Comparison of ENCODE assay signal across 8 cellular contexts in genomic region chr1:2050793-2051682, GRCh38. TPM values are rescaled to one million over a fixed set of nuclear protein-coding genes. Genes with fewer than 3 reads are reported as not detected.
DNase-seq lines count a peak whose midpoint lies in the region; ATAC-seq and TF ChIP-seq lines count a peak whose summit lies in the region.

No MANE protein-coding gene starts in this region.

- no peak for TF ChIP-seq CTCF in CD8-positive, alpha-beta T cell (IDR thresholded peaks at IDR 0.05)
- TF ChIP-seq CTCF in Panc1 (IDR thresholded peaks at IDR 0.05) = no peak
- TF ChIP-seq CTCF in neutrophil (IDR thresholded peaks at IDR 0.05) = no peak
- TF ChIP-seq CTCF in osteoblast (IDR thresholded peaks at IDR 0.05; ENCODE audit: extremely low read depth, low read depth, low read length) = no peak

- POLR2A ChIA-PET in CD8-positive, alpha-beta T cell (lab: Charles Lee) = no interaction called here
- POLR2A ChIA-PET in Panc1 (lab: Charles Lee) = no interaction called here

- no peaks in the 10 kb centered on the region for H4K20me1 ChIP-seq in osteoblast (ENCODE audit: insufficient read depth, low read length)

- no peaks in the 10 kb centered on the region for H3K27me3 Mint-ChIP-seq in CD8-positive, alpha-beta T cell (ENCODE audit: low read depth)

- in situ Hi-C loops in Panc1 (cut with HindIII; ENCODE audit: low pct_unique_long_range_greater_than_20kb, low sequenced_read_pairs) = no loop called here

- no peak overlapping the region for H3K27ac Mint-ChIP-seq in CD8-positive, alpha-beta T cell

- no peaks in the 10 kb centered on the region for H3K9me3 ChIP-seq in CD8-positive, alpha-beta T cell (ENCODE audit: low read length)
- H3K9me3 ChIP-seq in Panc1 (ENCODE audit: control insufficient read depth, insufficient read depth, low read depth, low read length) (no peaks in the 10 kb centered on the region), esophagus (ENCODE audit: control insufficient read depth in 2 of 2, insufficient read depth in 1 of 2, low read depth in 1 of 2, low read length in 1 of 2) (no peaks in the 10 kb centered on the region), neutrophil (no peaks in the 10 kb centered on the region), osteoblast (ENCODE audit: low read depth, low read length) (no peaks in the 10 kb centered on the region)

- H2AFZ ChIP-seq in osteoblast (ENCODE audit: low read length) = no peak overlapping the region

- no peaks in the 10 kb centered on the region for H3K79me2 ChIP-seq in osteoblast (ENCODE audit: insufficient read depth, low read length)

- no peak overlapping the region for H3K27ac ChIP-seq in CD8-positive, alpha-beta T cell (ENCODE audit: low read depth, low read length)
- peak overlapping the region; percentile 63; the same call in 1 of the 2 replicates for H3K27ac ChIP-seq in Panc1 (ENCODE audit: low read length)
- H3K27ac ChIP-seq in esophagus (ENCODE audit: low read depth in 2 of 2, low read length in 1 of 2) = peak overlapping the region; percentile 61 to 71
- peak overlapping the region; percentile 27 for H3K27ac ChIP-seq in neutrophil
- H3K27ac ChIP-seq in substantia nigra (ENCODE audit: low read depth, low read length, poor library complexity, severe bottlenecking) = no peak overlapping the region
- no peak overlapping the region for H3K27ac ChIP-seq in osteoblast (ENCODE audit: low read depth, low read length)

- no peak overlapping the region for H3K4me2 ChIP-seq in osteoblast (ENCODE audit: insufficient read depth, low read length)

- H3K4me3 ChIP-seq in CD8-positive, alpha-beta T cell (ENCODE audit: low read depth, low read length) = peak overlapping the region; percentile 60
- peak overlapping the region; percentile 63 to 68 for H3K4me3 ChIP-seq in Panc1 (ENCODE audit: low read depth in 2 of 2, low read length in 2 of 2)
- H3K4me3 ChIP-seq in esophagus (ENCODE audit: low read depth in 1 of 2, low read length in 2 of 2) = peak overlapping the region; percentile 64 to 73
- peak overlapping the region; percentile 56 to 85 for H3K4me3 ChIP-seq in neutrophil (ENCODE audit: low read depth in 1 of 2, low read length in 1 of 2)
- no peak overlapping the region for H3K4me3 ChIP-seq in osteoblast (ENCODE audit: insufficient read depth, low read length)

- peak in 1 of 7 experiments; percentile 23 for DNase-seq in CD8-positive, alpha-beta T cell
- DNase-seq in Panc1 (ENCODE audit: low read depth, low spot score) (no peak), NCI-H2029 treated with DMSO at 0.1 percent for 48 hours (lab: John Stamatoyannopoulos, UW) (no peak), substantia nigra (lab: John Stamatoyannopoulos, UW) (no peak), osteoblast (ENCODE audit: insufficient read length, low spot score, missing footprints) (no peak), dedifferentiated amniotic fluid mesenchymal stem cell (ENCODE audit: extremely low spot score) (no peak)

- 8 to 10% methylated on average over 79 to 84 of the region's 84 CpGs for WGBS in esophagus, 2 donors

- no peak for ATAC-seq in CD8-positive, alpha-beta T cell
- ATAC-seq in Panc1 = no peak

- no peaks in the 10 kb centered on the region for H3K27me3 ChIP-seq in CD8-positive, alpha-beta T cell (ENCODE audit: insufficient read depth, low read length)
- H3K27me3 ChIP-seq in Panc1 (ENCODE audit: control insufficient read depth, insufficient read depth, low read length) (no peaks in the 10 kb centered on the region), esophagus (ENCODE audit: control insufficient read depth in 1 of 2, insufficient read depth in 2 of 2, low read length in 2 of 2) (no peaks in the 10 kb centered on the region), neutrophil (peaks cover 66% of the 10 kb centered on the region), osteoblast (ENCODE audit: insufficient read depth, low read length) (peaks cover 44% of the 10 kb centered on the region)

- H3K4me3 Mint-ChIP-seq in CD8-positive, alpha-beta T cell = peak overlapping the region; percentile 71

- H3K4me1 Mint-ChIP-seq in CD8-positive, alpha-beta T cell (ENCODE audit: low read depth) = peaks cover 19% of the 10 kb centered on the region

- CTCF ChIA-PET in CD8-positive, alpha-beta T cell (lab: Charles Lee) = no interaction called here
- CTCF ChIA-PET in Panc1 (lab: Charles Lee) = interaction anchor here (0.7 kb wide), 2 partner anchors 111 to 203 kb away, joined by 4 to 7 read pairs; no protein-coding TSS in a partner anchor

- no TSS peak for BruUV-seq in Panc1 (replicated peaks; lab: Mats Ljungman, UMichigan)

- no peaks in the 10 kb centered on the region for H3K9me3 Mint-ChIP-seq in CD8-positive, alpha-beta T cell

- no peaks in the 10 kb centered on the region for H3K36me3 ChIP-seq in CD8-positive, alpha-beta T cell (ENCODE audit: insufficient read depth, low read length)
- H3K36me3 ChIP-seq in Panc1 (ENCODE audit: control insufficient read depth, insufficient read depth, low read length) = no peaks in the 10 kb centered on the region; the same call in 1 of the 2 replicates
- peaks cover 0 to 8% of the 10 kb centered on the region in 2 donors for H3K36me3 ChIP-seq in esophagus (ENCODE audit: control insufficient read depth in 2 of 2, insufficient read depth in 2 of 2, low read length in 1 of 2)
- no peaks in the 10 kb centered on the region for H3K36me3 ChIP-seq in neutrophil
- H3K36me3 ChIP-seq in osteoblast (ENCODE audit: insufficient read depth, low read length) = no peaks in the 10 kb centered on the region

- peaks cover 19% of the 10 kb centered on the region for H3K4me1 ChIP-seq in CD8-positive, alpha-beta T cell (ENCODE audit: insufficient read depth, low read length)
- H3K4me1 ChIP-seq in Panc1 (ENCODE audit: control insufficient read depth, insufficient read depth, low read length) (peaks cover 9% of the 10 kb centered on the region), esophagus (ENCODE audit: control insufficient read depth in 2 of 2, insufficient read depth in 2 of 2, low read length in 1 of 2) (peaks cover 0 to 15% of the 10 kb centered on the region in 2 donors), neutrophil (ENCODE audit: control insufficient read depth in 1 of 2, insufficient read depth in 1 of 2, low read depth in 1 of 2, low read length in 1 of 2) (peaks cover 12 to 17% of the 10 kb centered on the region in 2 experiments), osteoblast (ENCODE audit: insufficient read depth, low read length) (no peaks in the 10 kb centered on the region)

- intact Hi-C loops in CD8-positive, alpha-beta T cell (cut with DNase I, micrococcal nuclease) = loop anchor here (1.0 to 10.0 kb wide), 5 partner anchors 82 to 504 kb away; partner anchors contain the start of genes MORN1 (in 1 of the 2), RER1 (in 1 of the 2), TMEM52 (in 1 of the 2) and TNFRSF14 (in 1 of the 2)
- intact Hi-C loops in Panc1 (cut with micrococcal nuclease; ENCODE audit: unreplicated experiment) = no loop called here

- peaks cover 10% of the 10 kb centered on the region for H3K36me3 Mint-ChIP-seq in CD8-positive, alpha-beta T cell

RNA-seq across cellular contexts. Expression of gene PRKCZ, which starts 0.8 kb away (rescaled TPM):
- 10 to 100 TPM; 17.1 to 19.6 TPM for total RNA-seq in CD8-positive, alpha-beta T cell
- total RNA-seq in Panc1 (2021; ENCODE audit: unreplicated experiment) (26.7 TPM), osteoblast (0.29 and 0.72 TPM in 2 replicates)
- polyA plus RNA-seq in Panc1 (2012; ENCODE audit: insufficient read length) = 31.2 TPM
- 10 to 100 TPM; 21.2 to 34.3 TPM for polyA plus RNA-seq in esophagus

RNA-seq across cellular contexts. Expression of gene GABRD, which starts 31.9 kb away (rescaled TPM):
- total RNA-seq in CD8-positive, alpha-beta T cell = under 1 TPM; 0.19 to 0.25 TPM
- total RNA-seq in Panc1 (2021; ENCODE audit: unreplicated experiment) = 3.0 TPM
- polyA plus RNA-seq in Panc1 (2012; ENCODE audit: insufficient read length) = 9.7 TPM
- under 1 TPM; 0.27 to 0.90 TPM for polyA plus RNA-seq in esophagus
- total RNA-seq in osteoblast = not detected in 2 replicates

RNA-seq across cellular contexts. Expression of gene CFAP74, which starts 47.5 kb away (rescaled TPM):
- total RNA-seq in CD8-positive, alpha-beta T cell = not detected
- total RNA-seq in Panc1 (2021; ENCODE audit: unreplicated experiment) (not detected), osteoblast (not detected in 2 replicates)
- polyA plus RNA-seq in Panc1 (2012; ENCODE audit: insufficient read length) = 0.22 TPM
- under 1 TPM; 0.04 TPM for polyA plus RNA-seq in esophagus

Comparison
In these comparisons a context has a peak if more than half of its experiments do, and no peak if none do; other contexts are left out.
1. H3K27ac ChIP-seq: peak in Panc1 (single experiment), esophagus (2 of 2) and neutrophil (single experiment); none in CD8-positive, alpha-beta T cell (single experiment), substantia nigra (single experiment) and osteoblast (single experiment).
2. RNA of gene PRKCZ, which starts 0.8 kb away (total RNA-seq): 26.7 TPM in Panc1 (single experiment) and 17.1 to 19.6 TPM in CD8-positive, alpha-beta T cell; 0.29 to 0.72 TPM in osteoblast; every median in the first group is over 10 times any median in the second.